1 cellular context compared by ENCODE assay signal in the genomic region with DNA sequence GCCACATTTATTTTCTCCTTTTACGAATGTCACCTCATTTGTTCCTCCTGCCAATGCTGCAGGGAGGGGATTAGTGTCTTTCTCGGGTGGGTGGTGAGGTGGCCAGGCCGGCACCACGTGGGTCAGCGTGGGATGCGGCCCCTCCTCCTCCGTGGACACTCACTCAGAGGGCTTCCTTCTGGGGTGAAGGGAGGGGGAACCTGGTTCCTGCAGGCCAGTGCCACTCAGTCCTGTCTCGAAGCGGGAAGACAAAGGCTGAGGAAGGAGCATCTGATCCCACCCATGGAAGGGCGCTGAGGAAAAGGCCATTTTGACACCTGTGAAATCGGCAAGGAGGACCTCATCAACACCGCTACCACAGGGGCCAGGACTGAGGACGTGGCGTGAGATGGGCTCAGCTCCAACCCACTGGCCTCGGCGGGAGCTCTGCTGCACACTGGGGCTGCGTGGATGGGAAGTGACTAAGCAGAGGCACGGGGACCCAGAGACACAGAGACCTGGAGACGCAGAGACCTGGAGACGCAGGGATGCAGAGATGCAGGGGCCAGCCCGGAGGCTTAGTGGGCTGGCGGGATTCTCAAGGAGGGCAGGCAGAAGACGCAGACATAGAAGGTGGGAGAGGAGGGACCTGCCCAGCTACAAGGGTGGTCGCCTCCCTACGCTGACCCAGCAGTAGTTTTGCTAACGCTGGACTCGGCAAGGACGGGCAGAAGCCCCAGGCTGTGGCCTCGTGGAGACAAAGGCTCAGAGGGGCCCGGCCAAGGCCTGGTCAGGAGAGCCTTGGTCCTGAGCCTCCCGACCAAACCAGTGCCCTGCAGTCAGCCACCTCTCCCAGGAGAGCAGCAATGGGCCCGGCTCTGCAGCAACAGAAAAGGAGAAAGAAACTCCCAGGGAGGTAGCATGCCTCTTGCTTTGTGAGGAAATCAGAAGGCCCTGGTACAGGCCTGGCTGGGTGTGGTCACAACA.
TF ChIP-seq lines count a peak whose summit lies in the region.

No MANE protein-coding gene starts in this region.

TF ChIP-seq in WTC11, 78 proteins besides CTCF, POLR2A, EP300 and RAD21 (continued from another document):
- TF ChIP-seq, protein P1, sequence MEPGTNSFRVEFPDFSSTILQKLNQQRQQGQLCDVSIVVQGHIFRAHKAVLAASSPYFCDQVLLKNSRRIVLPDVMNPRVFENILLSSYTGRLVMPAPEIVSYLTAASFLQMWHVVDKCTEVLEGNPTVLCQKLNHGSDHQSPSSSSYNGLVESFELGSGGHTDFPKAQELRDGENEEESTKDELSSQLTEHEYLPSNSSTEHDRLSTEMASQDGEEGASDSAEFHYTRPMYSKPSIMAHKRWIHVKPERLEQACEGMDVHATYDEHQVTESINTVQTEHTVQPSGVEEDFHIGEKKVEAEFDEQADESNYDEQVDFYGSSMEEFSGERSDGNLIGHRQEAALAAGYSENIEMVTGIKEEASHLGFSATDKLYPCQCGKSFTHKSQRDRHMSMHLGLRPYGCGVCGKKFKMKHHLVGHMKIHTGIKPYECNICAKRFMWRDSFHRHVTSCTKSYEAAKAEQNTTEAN (CRISPR knock-in tag; IDR thresholded peaks at IDR 0.05): no peak
- no peak for TF ChIP-seq SMAD3 (CRISPR knock-in tag; IDR thresholded peaks at IDR 0.05; ENCODE audit: borderline replicate concordance)
- TF ChIP-seq ZMAT4 (CRISPR knock-in tag; IDR thresholded peaks at IDR 0.05): no peak
- no peak for TF ChIP-seq PRRX2 (CRISPR knock-in tag; IDR thresholded peaks at IDR 0.05)
- TF ChIP-seq ETV6 (CRISPR knock-in tag; IDR thresholded peaks at IDR 0.05): no peak
